9 cellular contexts compared by ENCODE assay signal in genomic region chr21:36990508-36991205, GRCh38. TPM values are rescaled to one million over a fixed set of nuclear protein-coding genes. Genes with fewer than 3 reads are reported as not detected.
DNase-seq lines count a peak whose midpoint lies in the region; ATAC-seq, FAIRE-seq and TF ChIP-seq lines count a peak whose summit lies in the region.
"Had no signal": no experiment of that assay in that cellular context is flagged by ENCODE, and none has a peak within 500 bp of the region (broad histone marks: within the 10 kb centered on the region; RNA-seq: fewer than 3 reads in every experiment).

No MANE protein-coding gene starts in this region.

- H3K36me3 ChIP-seq in astrocyte (ENCODE audit: insufficient read depth, low read length) (no peaks in the 10 kb centered on the region), right lobe of liver (no peaks in the 10 kb centered on the region), urinary bladder (ENCODE audit: insufficient read depth) (no peaks in the 10 kb centered on the region)

- FAIRE-seq in astrocyte (lab: Jason Lieb, UNC) = no peak
- FAIRE-seq: TTC549 had no signal

- no peak for TF ChIP-seq POLR2A in right lobe of liver (IDR thresholded peaks at IDR 0.05)

- WGBS in right lobe of liver (ENCODE audit: insufficient coverage, low coverage, low lambda C conversion rate, missing lambda C conversion rate) = 63% methylated on average over 13 of the region's 21 CpGs
- 63% methylated on average over 21 of the region's 21 CpGs for WGBS in urinary bladder

- intact Hi-C loops in cardiac septum (cut with DNase I) = loop anchor here (1.0 kb wide), 1 partner anchor 24 kb away; the partner anchor contains the start of gene HLCS
- intact Hi-C loops in Right ventricle myocardium inferior (cut with DNase I) = loop anchor here (5.0 kb wide), 2 partner anchors 48 to 82 kb away; partner anchors contain the start of genes PIGP and TTC3
- intact Hi-C loops in right lobe of liver (cut with DNase I) = no loop called here

- peak overlapping the region; percentile 88 for H3K4me2 ChIP-seq in astrocyte (ENCODE audit: low read length)

- H3K9me3 Mint-ChIP-seq in astrocyte (ENCODE audit: unreplicated experiment) = no peaks in the 10 kb centered on the region

- H3K4me3 ChIP-seq in astrocyte (ENCODE audit: insufficient read depth, low read depth, low read length) (peak overlapping the region; percentile 64), right lobe of liver (peak overlapping the region; percentile 67 to 75 (median 69)), urinary bladder (ENCODE audit: low read depth, low read length) (peak overlapping the region; percentile 55)

- no peaks in the 10 kb centered on the region for H3K79me2 ChIP-seq in astrocyte (ENCODE audit: insufficient read depth, low read length)

- H3K9me3 ChIP-seq in astrocyte (ENCODE audit: insufficient read depth, low read depth, low read length) = no peaks in the 10 kb centered on the region
- H3K9me3 ChIP-seq in right lobe of liver = no peaks in the 10 kb centered on the region

- H3K27ac Mint-ChIP-seq in astrocyte (ENCODE audit: unreplicated experiment) = peak overlapping the region; percentile 82

- no peaks in the 10 kb centered on the region for H3K27me3 ChIP-seq in astrocyte (ENCODE audit: insufficient read depth, low read length)
- no peaks in the 10 kb centered on the region for H3K27me3 ChIP-seq in right lobe of liver

- no peak for ATAC-seq in Right ventricle myocardium inferior
- no peak for ATAC-seq in right lobe of liver

- H2AFZ ChIP-seq in astrocyte (ENCODE audit: low read depth, low read length) = peak overlapping the region; percentile 99

- peak overlapping the region; percentile 75 for H3K4me3 Mint-ChIP-seq in astrocyte (ENCODE audit: unreplicated experiment)

- no peaks in the 10 kb centered on the region for H4K20me1 ChIP-seq in astrocyte (ENCODE audit: insufficient read depth, low read length)

- TF ChIP-seq CTCF in astrocyte (IDR thresholded peaks at IDR 0.05; ENCODE audit: insufficient read depth, low read depth, low read length) (no peak), right lobe of liver (IDR thresholded peaks at IDR 0.05) (no peak)

- peaks cover 2% of the 10 kb centered on the region for H3K27me3 Mint-ChIP-seq in astrocyte (ENCODE audit: low read depth, unreplicated experiment)

- peak overlapping the region; percentile 79 for H3K9ac ChIP-seq in astrocyte (ENCODE audit: low read length)

- H3K4me1 Mint-ChIP-seq in astrocyte (ENCODE audit: low read depth, unreplicated experiment) = peaks cover 5% of the 10 kb centered on the region

- H3K4me1 ChIP-seq in astrocyte (ENCODE audit: insufficient read depth, low read length) (no peaks in the 10 kb centered on the region), right lobe of liver (peaks cover 0 to 12% (median 4%) of the 10 kb centered on the region in 4 donors), urinary bladder (ENCODE audit: insufficient read depth) (no peaks in the 10 kb centered on the region)

- DNase-seq in cardiac septum (ENCODE audit: low spot score) (peak; percentile 50), Right ventricle myocardium inferior (ENCODE audit: missing footprints) (no peak), astrocyte (ENCODE audit: low read depth) (no peak), right lobe of liver (no peak), T-helper 9 cell (no peak), middle frontal gyrus (ENCODE audit: extremely low spot score, low spot score) (no peak), OCI-M2 (lab: John Stamatoyannopoulos, UW; ENCODE audit: unreplicated experiment) (no peak)

- H3K27ac ChIP-seq in astrocyte (ENCODE audit: low read depth, low read length) = no peak overlapping the region
- H3K27ac ChIP-seq in right lobe of liver = peak overlapping the region; percentile 89 to 92 (median 89)
- peak overlapping the region; percentile 81 for H3K27ac ChIP-seq in urinary bladder (ENCODE audit: low read depth)

- peaks cover 5% of the 10 kb centered on the region for H3K36me3 Mint-ChIP-seq in astrocyte (ENCODE audit: low read depth, unreplicated experiment)

RNA-seq across cellular contexts. Expression of gene RIPPLY3, which starts 15.8 kb away (rescaled TPM):
- total RNA-seq in cardiac septum (not detected), Right ventricle myocardium inferior (not detected), astrocyte (not detected in 2 replicates), right lobe of liver (under 1 TPM in 3 of 6 experiments, not detected in 3; 0.12 to 0.18 (median 0.17) TPM), urinary bladder (not detected)
- 0.48 TPM for polyA plus RNA-seq in urinary bladder

RNA-seq across cellular contexts. Expression of gene HLCS, which starts 24.2 kb away (rescaled TPM):
- total RNA-seq in cardiac septum = 6.9 TPM
- 6.8 TPM for total RNA-seq in Right ventricle myocardium inferior
- 20.9 and 24.3 TPM in 2 replicates for total RNA-seq in astrocyte
- total RNA-seq in right lobe of liver = 10 to 100 TPM; 12.6 to 19.1 (median 16.0) TPM
- total RNA-seq in urinary bladder = 22.9 TPM
- polyA plus RNA-seq in urinary bladder = 8.6 TPM

Comparison
In these comparisons a context has a peak if more than half of its experiments do, and no peak if none do; other contexts are left out.
1. intact Hi-C loops: an anchor here in cardiac septum (1.0 kb wide) and Right ventricle myocardium inferior (5.0 kb wide); none called in right lobe of liver.